In the genomic region with DNA sequence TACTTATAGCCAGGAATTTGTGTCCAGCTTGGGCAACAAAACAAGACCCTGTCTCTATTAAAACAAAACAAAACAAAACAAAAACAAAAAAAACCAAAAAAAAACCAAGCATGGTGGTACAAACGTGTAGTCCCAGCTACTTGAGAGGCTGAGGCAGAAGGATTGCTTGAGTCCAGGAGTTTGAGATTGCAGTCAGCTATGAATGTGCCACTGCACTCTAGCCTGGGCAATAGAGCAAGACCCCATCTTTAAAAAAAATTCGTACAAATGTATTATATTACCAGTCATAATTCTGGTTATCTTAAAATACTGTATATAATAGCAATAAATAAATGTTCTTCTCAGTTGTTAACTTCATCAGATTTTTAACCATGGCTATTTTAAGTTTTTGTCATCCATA, we compare ENCODE assay signal across 10 cellular contexts.
"Had no signal": no experiment of that assay in that cellular context is flagged by ENCODE, and none has a peak within 500 bp of the region (broad histone marks: within the 10 kb centered on the region; RNA-seq: fewer than 3 reads in every experiment).

No MANE protein-coding gene starts in this region.

- ATAC-seq: GM23338, HCT116 had no signal

- H3K36me3 ChIP-seq: HAP-1 had no signal

- H3K4me3 Mint-ChIP-seq: GM23338, H9, HFFc6 had no signal

- DNase-seq: GOT3, H7, H9, HCEC 1CT, HFFc6 had no signal

- H3K9me3 ChIP-seq: HAP-1 had no signal

- H2AFZ ChIP-seq: GM23338 had no signal

- H3K4me2 ChIP-seq: GM23338 had no signal

- FAIRE-seq: H1, H54 had no signal

- H3K9me3 Mint-ChIP-seq: GM23338, H9, HFFc6 had no signal

- H3K4me3 ChIP-seq: GM23338, HAP-1 had no signal

- H3K27ac Mint-ChIP-seq: GM23338, H9, HFFc6 had no signal
